ENCODE assay signal across 5 cellular contexts in genomic region chrX:103469971-103470370, GRCh38. TPM values are rescaled to one million over a fixed set of nuclear protein-coding genes. Genes with fewer than 3 reads are reported as not detected.
"Had no signal": no experiment of that assay in that cellular context is flagged by ENCODE, and none has a peak within 500 bp of the region (broad histone marks: within the 10 kb centered on the region; RNA-seq: fewer than 3 reads in every experiment).

No MANE protein-coding gene starts in this region.

RNA-seq across cellular contexts. Expression of gene RAB40A, which starts 49.3 kb away (rescaled TPM):
- total RNA-seq: GM23338, H9, HepG2, HT-29 had no signal
- polyA plus RNA-seq: IgD-negative memory B cell had no signal
